In the genomic region with DNA sequence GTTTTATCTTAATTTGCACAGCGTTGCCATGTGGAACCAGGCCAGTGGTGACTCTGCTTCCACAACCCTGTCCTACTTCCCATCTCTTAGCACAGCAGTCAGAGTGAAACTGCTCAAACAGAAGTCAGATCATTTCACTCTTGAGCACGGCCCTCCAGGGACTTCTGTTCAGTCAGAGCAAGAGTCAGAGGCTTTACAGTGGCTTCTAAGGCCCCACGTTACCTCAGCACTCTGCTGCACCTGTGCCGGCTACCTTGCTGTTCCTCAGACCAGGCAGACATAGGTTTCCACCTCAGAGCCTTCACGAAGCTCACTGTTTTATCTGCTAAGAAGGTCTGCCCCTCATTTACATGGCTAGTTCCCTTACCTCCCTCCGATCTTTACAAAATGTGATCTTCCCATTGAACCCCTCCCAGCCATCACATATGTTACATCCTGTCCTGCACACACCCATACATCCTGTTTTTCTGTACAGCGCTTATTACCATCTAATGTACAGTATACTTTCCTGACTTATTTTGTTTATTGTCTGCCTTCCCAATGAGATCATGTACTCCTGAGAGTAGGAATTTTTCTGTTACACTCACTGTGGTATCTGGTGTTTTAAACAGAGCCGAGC, we compare ENCODE assay signal across 8 cellular contexts. TPM values are rescaled to one million over a fixed set of nuclear protein-coding genes. Genes with fewer than 3 reads are reported as not detected.
A peak's percentile ranks its signal among the peaks of the same experiment; 100 is the strongest.
DNase-seq lines count a peak whose midpoint lies in the region; ATAC-seq and TF ChIP-seq lines count a peak whose summit lies in the region.

No MANE protein-coding gene starts in this region.

- peaks cover 25% of the 10 kb centered on the region for H3K4me1 Mint-ChIP-seq in central memory CD8-positive, alpha-beta T cell

- H3K4me3 Mint-ChIP-seq in central memory CD8-positive, alpha-beta T cell, result peak overlapping the region; percentile 58

- peaks cover 47% of the 10 kb centered on the region for H3K36me3 Mint-ChIP-seq in central memory CD8-positive, alpha-beta T cell (ENCODE audit: insufficient read depth)

- H3K27ac Mint-ChIP-seq in central memory CD8-positive, alpha-beta T cell (ENCODE audit: low read depth), result peak overlapping the region; percentile 19

- H3K4me3 ChIP-seq in GM06990 (replicated peaks; ENCODE audit: low read depth, low read length), result peak overlapping the region; percentile 19; the same call in 1 of the 2 replicates

- no peaks in the 10 kb centered on the region for H3K9me3 Mint-ChIP-seq in central memory CD8-positive, alpha-beta T cell

- no peak for TF ChIP-seq CTCF in GM06990 (IDR thresholded peaks at IDR 0.05; ENCODE audit: insufficient read depth, low read length, poor library complexity, severe bottlenecking)

- H3K27me3 Mint-ChIP-seq in central memory CD8-positive, alpha-beta T cell, result no peaks in the 10 kb centered on the region

- H3K27me3 ChIP-seq in GM06990 (replicated peaks; ENCODE audit: control insufficient read depth, insufficient read depth, low read length), result no peaks in the 10 kb centered on the region

- peaks cover 21% of the 10 kb centered on the region for H3K36me3 ChIP-seq in GM06990 (ENCODE audit: control insufficient read depth, insufficient read depth, low read length)

- DNase-seq in GM06990 (ENCODE audit: extremely low read depth, insufficient read length), result peak; percentile 84
- DNase-seq in central memory CD8-positive, alpha-beta T cell (ENCODE audit: low spot score in 2 of 2), result no peak
- DNase-seq in KG1 (lab: John Stamatoyannopoulos, UW), result no peak
- no peak for DNase-seq in NK-92 treated with Interleukin-12 subunit alpha and Interleukin-12 subunit beta, amount 100 ng/mL, for 24 hours (lab: John Stamatoyannopoulos, UW)
- DNase-seq in HT-29 (ENCODE audit: low spot score), result no peak
- DNase-seq in cortex of kidney (lab: John Stamatoyannopoulos, UW), result no peak

- peak; percentile 96 for ATAC-seq in GM19463 (IDR thresholded peaks at IDR 0.05; ENCODE audit: unreplicated experiment)
- ATAC-seq in HG03442 (IDR thresholded peaks at IDR 0.05; ENCODE audit: unreplicated experiment), result peak; percentile 98
- peak; percentile 75 for ATAC-seq in central memory CD8-positive, alpha-beta T cell (replicated peaks; ENCODE audit: extremely low read depth, poor library complexity, severe bottlenecking)

RNA-seq across cellular contexts. Expression of a gene that starts 41.6 kb away (rescaled TPM):
- 75.7 and 81.9 TPM in 2 replicates for total RNA-seq in HT-29 (2014; rRNA removed; shearing (Covaris generic))
